ENCODE assay signal across 17 cellular contexts in the genomic region with DNA sequence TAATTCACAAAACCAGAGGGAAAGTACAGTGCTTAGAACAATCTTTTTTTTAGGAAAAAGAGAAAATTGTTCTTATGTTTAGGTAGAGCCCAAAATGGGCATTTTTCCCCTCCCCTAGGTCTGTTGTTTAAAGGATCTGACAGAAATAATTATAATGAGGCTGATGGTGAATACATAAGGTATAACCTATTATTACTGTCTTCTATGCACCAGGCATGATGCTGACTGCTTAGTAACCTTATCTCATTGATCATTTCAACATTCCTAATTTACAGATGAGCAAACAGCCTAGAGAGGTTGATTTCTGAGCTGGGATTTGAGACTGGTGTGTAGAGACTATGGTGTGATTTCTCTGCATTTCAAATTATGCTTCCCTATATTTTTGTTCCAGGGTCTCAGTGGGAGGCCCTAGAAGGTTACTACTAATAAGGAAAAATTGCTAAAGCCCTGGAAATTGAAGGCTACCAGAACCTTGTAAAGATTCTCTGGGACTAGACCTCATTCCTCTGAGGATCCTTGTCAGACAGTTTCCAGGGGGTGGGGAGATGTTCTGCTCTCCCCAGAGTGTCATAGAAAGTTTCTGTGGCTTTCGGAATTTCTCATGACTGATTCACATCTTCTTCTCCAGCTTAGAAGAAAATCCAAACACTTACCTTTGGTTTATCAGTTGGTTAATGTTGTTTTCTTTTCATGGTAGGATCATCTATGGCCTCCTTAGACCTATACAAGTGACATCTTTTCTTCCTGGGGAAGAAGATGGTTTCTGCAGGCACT. TPM values are rescaled to one million over a fixed set of nuclear protein-coding genes. Genes with fewer than 3 reads are reported as not detected.
A peak's percentile ranks its signal among the peaks of the same experiment; 100 is the strongest.
DNase-seq lines count a peak whose midpoint lies in the region; ATAC-seq and TF ChIP-seq lines count a peak whose summit lies in the region.
"Had no signal": no experiment of that assay in that cellular context is flagged by ENCODE, and none has a peak within 500 bp of the region (broad histone marks: within the 10 kb centered on the region; RNA-seq: fewer than 3 reads in every experiment).

No MANE protein-coding gene starts in this region.

- peak; percentile 9 for DNase-seq in NCI-H2171 treated with DMSO at 0.1 percent for 48 hours (lab: John Stamatoyannopoulos, UW)
- no peak for DNase-seq in NCI-H2171 (lab: John Stamatoyannopoulos, UW)
- peak; percentile 57 for DNase-seq in NCI-H2227 (lab: John Stamatoyannopoulos, UW; ENCODE audit: unreplicated experiment)
- DNase-seq in chondrocyte (ENCODE audit: low spot score) = no peak
- peak; percentile 55 for DNase-seq in renal cortical epithelial cell (ENCODE audit: low read depth)
- no peak for DNase-seq in CD1c-positive myeloid dendritic cell (ENCODE audit: extremely low spot score)
- DNase-seq: 8988T, C1 segment of cervical spinal cord, DMS153, HCEC 1CT, NCI-H1092, NCI-H1694 treated with DMSO at 0.1 percent for 48 hours, NCI-H510A treated with DMSO at 0.1 percent for 48 hours, PC-3 had no signal

- H3K27ac Mint-ChIP-seq in chondrocyte (ENCODE audit: unreplicated experiment) = peak overlapping the region; percentile 43

- H3K4me3 Mint-ChIP-seq in chondrocyte (ENCODE audit: unreplicated experiment) = no peak overlapping the region

- no peak for TF ChIP-seq CTCF in chondrocyte (IDR thresholded peaks at IDR 0.05)

- no peaks in the 10 kb centered on the region for H3K27me3 Mint-ChIP-seq in chondrocyte (ENCODE audit: low read depth)

- peaks cover 2% of the 10 kb centered on the region for H3K36me3 Mint-ChIP-seq in chondrocyte (ENCODE audit: low read depth)

- ATAC-seq in GM19023 (IDR thresholded peaks at IDR 0.05; ENCODE audit: unreplicated experiment) (no peak), HG03097 (IDR thresholded peaks at IDR 0.05; ENCODE audit: low FRiP score, unreplicated experiment) (no peak)
- ATAC-seq: PC-3, Right ventricle myocardium inferior had no signal

- H3K4me1 Mint-ChIP-seq in chondrocyte (ENCODE audit: low read depth) = peaks cover 84% of the 10 kb centered on the region

- no peaks in the 10 kb centered on the region for H3K9me3 Mint-ChIP-seq in chondrocyte (ENCODE audit: low read depth)

RNA-seq across cellular contexts. Expression of gene ROR1, which starts 44.9 kb away (rescaled TPM):
- 75.2 to 131 TPM (median 123 TPM) in 3 replicates for total RNA-seq in chondrocyte
- 16.5 and 17.2 TPM in 2 replicates for total RNA-seq in renal cortical epithelial cell

Comparison
In these comparisons a context has a peak if more than half of its experiments do, and no peak if none do; other contexts are left out.
1. DNase-seq: peak in NCI-H2171 treated with DMSO at 0.1 percent for 48 hours (single experiment), NCI-H2227 (single experiment) and renal cortical epithelial cell (single experiment); none in NCI-H2171 (single experiment), chondrocyte (single experiment) and CD1c-positive myeloid dendritic cell (single experiment).